In genomic region chr7:144960763-144961162, GRCh38 we compare ENCODE assay signal across 28 cellular contexts.
"Had no signal": no experiment of that assay in that cellular context is flagged by ENCODE, and none has a peak within 500 bp of the region (broad histone marks: within the 10 kb centered on the region; RNA-seq: fewer than 3 reads in every experiment).

No MANE protein-coding gene starts in this region.

- H3K4me1 ChIP-seq: colonic mucosa, esophagus muscularis mucosa, esophagus squamous epithelium, foreskin keratinocyte, gastrocnemius medialis, gastroesophageal sphincter, heart left ventricle, heart right ventricle had no signal

- H3K36me3 ChIP-seq: colonic mucosa, esophagus muscularis mucosa, esophagus squamous epithelium, gastrocnemius medialis, gastroesophageal sphincter, heart left ventricle, heart right ventricle had no signal

- FAIRE-seq: colon, endometrium, endothelial cell of umbilical vein, frontal cortex had no signal

- H3K4me3 ChIP-seq: colonic mucosa, coronary artery, dorsolateral prefrontal cortex, esophagus muscularis mucosa, esophagus squamous epithelium, gastrocnemius medialis, gastroesophageal sphincter, heart left ventricle, heart right ventricle had no signal

- H3K27ac ChIP-seq: colonic mucosa, coronary artery, dorsolateral prefrontal cortex, epithelial cell of prostate, esophagus muscularis mucosa, esophagus squamous epithelium, foreskin keratinocyte, gastrocnemius medialis, gastroesophageal sphincter, heart left ventricle, heart right ventricle had no signal

- ATAC-seq: effector memory CD8-positive, alpha-beta T cell; esophagus mucosa; foreskin keratinocyte; gastrocnemius medialis; gastroesophageal sphincter; heart left ventricle; heart right ventricle had no signal

- DNase-seq: colonic mucosa; cortex of kidney; dermis blood vessel endothelial cell; dorsolateral prefrontal cortex; effector CD4-positive, alpha-beta T cell; effector CD8-positive, alpha-beta T cell; effector memory CD4-positive, alpha-beta T cell; effector memory CD8-positive, alpha-beta T cell; endodermal cell; erythroblast; esophagus squamous epithelium; foreskin fibroblast; foreskin keratinocyte; foreskin melanocyte; gastrocnemius medialis; glutamatergic neuron; head of caudate nucleus; heart left ventricle; heart right ventricle had no signal

- H3K27me3 ChIP-seq: colonic mucosa, esophagus muscularis mucosa, esophagus squamous epithelium, foreskin keratinocyte, gastrocnemius medialis, gastroesophageal sphincter, heart right ventricle had no signal

- H3K9me3 ChIP-seq: colonic mucosa, esophagus muscularis mucosa, esophagus squamous epithelium, gastrocnemius medialis, gastroesophageal sphincter, heart left ventricle, heart right ventricle had no signal
